In genomic region chrX:45449982-45450381, GRCh38 we compare ENCODE assay signal across 1 cellular context.
TF ChIP-seq lines count a peak whose summit lies in the region.

No MANE protein-coding gene starts in this region.

TF ChIP-seq in Ishikawa, 13 proteins besides CTCF, POLR2A, EP300 and RAD21 (continued from another document):
- TF ChIP-seq REST (IDR thresholded peaks at IDR 0.05; ENCODE audit: low read depth), result no peak
- no peak for TF ChIP-seq EGR1 (IDR thresholded peaks at IDR 0.05)
- no peak for TF ChIP-seq CREB1 (IDR thresholded peaks at IDR 0.05; ENCODE audit: low read depth)
- no peak for TF ChIP-seq YY1 (IDR thresholded peaks at IDR 0.05; ENCODE audit: low read depth)
